Comparison of ENCODE assay signal across 12 cellular contexts in genomic region chr7:28354601-28355062, GRCh38. TPM values are rescaled to one million over a fixed set of nuclear protein-coding genes. Genes with fewer than 3 reads are reported as not detected.
A peak's percentile ranks its signal among the peaks of the same experiment; 100 is the strongest.
DNase-seq lines count a peak whose midpoint lies in the region; ATAC-seq and TF ChIP-seq lines count a peak whose summit lies in the region.
"Had no signal": no experiment of that assay in that cellular context is flagged by ENCODE, and none has a peak within 500 bp of the region (broad histone marks: within the 10 kb centered on the region; RNA-seq: fewer than 3 reads in every experiment).

No MANE protein-coding gene starts in this region.

- DNase-seq in BJ (ENCODE audit: low read depth) = peak; percentile 10
- peak; percentile 95 for DNase-seq in HT1080 (ENCODE audit: low read depth)
- peak; percentile 81 for DNase-seq in amniotic stem cell (lab: John Stamatoyannopoulos, UW)
- peak; percentile 96 for DNase-seq in kidney epithelial cell (ENCODE audit: low read depth)
- DNase-seq in stimulated activated CD8-positive, alpha-beta memory T cell treated with anti-CD3 and anti-CD28 coated beads, Interleukin-4, amount 100 ng/mL, for 48 hours = no peak
- DNase-seq in superior temporal gyrus (ENCODE audit: extremely low spot score) = no peak
- DNase-seq: activated gamma-delta T cell treated with Interleukin-2 at 50 U/mL for 16 hours, gastrocnemius medialis, GDM1, NCI-H1105 treated with DMSO at 0.1 percent for 48 hours had no signal

- H3K36me3 ChIP-seq in BJ (ENCODE audit: control insufficient read depth, insufficient read depth, low read length) = no peaks in the 10 kb centered on the region
- H3K36me3 ChIP-seq in kidney epithelial cell (ENCODE audit: control insufficient read depth, insufficient read depth, low read length) = no peaks in the 10 kb centered on the region
- H3K36me3 ChIP-seq: gastrocnemius medialis had no signal

- ATAC-seq in HG03520 (IDR thresholded peaks at IDR 0.05; ENCODE audit: unreplicated experiment) (no peak), HG03354 (IDR thresholded peaks at IDR 0.05; ENCODE audit: poor library complexity, severe bottlenecking, unreplicated experiment) (no peak)
- ATAC-seq: gastrocnemius medialis had no signal

- TF ChIP-seq CTCF in BJ (IDR thresholded peaks at IDR 0.05; ENCODE audit: insufficient read depth, low read depth, low read length) = no peak
- no peak for TF ChIP-seq CTCF in kidney epithelial cell (IDR thresholded peaks at IDR 0.05; ENCODE audit: insufficient read depth, low read length, poor library complexity, severe bottlenecking)

- CTCF ChIA-PET in BJ (lab: Yijun Ruan, JAX) = interaction anchor here (1.1 to 1.6 kb wide), 2 partner anchors 10 to 22 kb away, joined by 3 to 7 read pairs; no protein-coding TSS in a partner anchor

- H3K4me3 ChIP-seq in BJ (ENCODE audit: low read depth, low read length) (no peak overlapping the region), kidney epithelial cell (ENCODE audit: low read depth, low read length) (no peak overlapping the region)
- H3K4me3 ChIP-seq: gastrocnemius medialis had no signal

- peaks cover 19% of the 10 kb centered on the region for H3K27me3 ChIP-seq in BJ (ENCODE audit: control insufficient read depth, insufficient read depth, low read length)
- no peaks in the 10 kb centered on the region for H3K27me3 ChIP-seq in kidney epithelial cell (ENCODE audit: control insufficient read depth, insufficient read depth, low read length)
- H3K27me3 ChIP-seq: gastrocnemius medialis had no signal

- POLR2A ChIA-PET in BJ (lab: Charles Lee) = no interaction called here

RNA-seq across cellular contexts. Expression of gene CREB5, which starts 57.7 kb away (rescaled TPM):
- 2.6 and 3.9 TPM in 2 replicates for polyA plus RNA-seq in BJ (2011; rRNA removed)
- 6.3 and 6.9 TPM in 2 replicates for polyA minus RNA-seq in BJ (2011; rRNA and poly(A)+ RNA removed)
- 5.0 and 9.3 TPM in 2 replicates for total RNA-seq in HT1080 (2014; rRNA removed; shearing (Covaris generic))
- polyA plus RNA-seq in HT1080 (2015; cell fraction: cytosol; rRNA removed) = 7.7 and 11.8 TPM in 2 replicates
- 23.2 and 23.3 TPM in 2 replicates for polyA plus RNA-seq in HT1080 (2015; cell fraction: nucleus; rRNA removed)
- 19.9 and 27.9 TPM in 2 replicates for total RNA-seq in kidney epithelial cell

Comparison
In these comparisons a context has a peak if more than half of its experiments do, and no peak if none do; other contexts are left out.
1. DNase-seq: peak in BJ (single experiment), HT1080 (single experiment), amniotic stem cell (single experiment) and kidney epithelial cell (single experiment); none in stimulated activated CD8-positive, alpha-beta memory T cell treated with anti-CD3 and anti-CD28 coated beads, Interleukin-4, amount 100 ng/mL, for 48 hours (single experiment) and superior temporal gyrus (single experiment).